ENCODE assay signal across 22 cellular contexts in genomic region chr12:66438601-66439000, GRCh38.
DNase-seq lines count a peak whose midpoint lies in the region; ATAC-seq, FAIRE-seq and TF ChIP-seq lines count a peak whose summit lies in the region.
"Had no signal": no experiment of that assay in that cellular context is flagged by ENCODE, and none has a peak within 500 bp of the region (broad histone marks: within the 10 kb centered on the region; RNA-seq: fewer than 3 reads in every experiment).

No MANE protein-coding gene starts in this region.

- ATAC-seq in HG02852 (IDR thresholded peaks at IDR 0.05; ENCODE audit: unreplicated experiment), result no peak
- ATAC-seq: activated CD8-positive, alpha-beta memory T cell treated with anti-CD3 and anti-CD28 coated beads, Interleukin-2, amount 10 ng/mL, durations not matched to agents 7 days and 5 days; lower lobe of right lung; natural killer cell had no signal

- no peak overlapping the region for H3K9ac ChIP-seq in astrocyte (ENCODE audit: low read length)

- no peak overlapping the region for H3K27ac ChIP-seq in astrocyte (ENCODE audit: low read depth, low read length)
- H3K27ac ChIP-seq: C4-2B, lower lobe of right lung had no signal

- no peak for FAIRE-seq in HTR-8/SVneo (lab: Jason Lieb, UNC)
- no peak for FAIRE-seq in astrocyte (lab: Jason Lieb, UNC)
- FAIRE-seq: A204.1, colon, H54 had no signal

- H2AFZ ChIP-seq in astrocyte (ENCODE audit: low read depth, low read length), result no peak overlapping the region

- H3K4me3 Mint-ChIP-seq in astrocyte (ENCODE audit: unreplicated experiment), result no peak overlapping the region
- H3K4me3 Mint-ChIP-seq: activated CD8-positive, alpha-beta memory T cell treated with anti-CD3 and anti-CD28 coated beads, Interleukin-2, amount 10 ng/mL, durations not matched to agents 7 days and 5 days; natural killer cell; stimulated activated naive CD8-positive, alpha-beta T cell treated with anti-CD3 and anti-CD28 coated beads, Interleukin-15, Interleukin-2, amounts not matched to agents 100 ng/mL and 50 ng/mL, for 24 hours; T-helper 2 cell treated with Interferon-gamma antibody and Interleukin-4, amounts not matched to agents 5 μg/mL and 100 μg/mL, for 36 hours had no signal

- no peaks in the 10 kb centered on the region for H3K9me3 Mint-ChIP-seq in astrocyte (ENCODE audit: unreplicated experiment)
- H3K9me3 Mint-ChIP-seq: natural killer cell; stimulated activated naive CD8-positive, alpha-beta T cell treated with anti-CD3 and anti-CD28 coated beads, Interleukin-15, Interleukin-2, amounts not matched to agents 100 ng/mL and 50 ng/mL, for 24 hours; T-helper 2 cell treated with Interferon-gamma antibody and Interleukin-4, amounts not matched to agents 5 μg/mL and 100 μg/mL, for 36 hours had no signal

- peaks cover 7% of the 10 kb centered on the region for H3K4me1 Mint-ChIP-seq in astrocyte (ENCODE audit: low read depth, unreplicated experiment)
- H3K4me1 Mint-ChIP-seq: activated CD8-positive, alpha-beta memory T cell treated with anti-CD3 and anti-CD28 coated beads, Interleukin-2, amount 10 ng/mL, durations not matched to agents 7 days and 5 days; natural killer cell had no signal

- TF ChIP-seq CTCF in AG10803 (conservative IDR thresholded peaks at IDR 0.05; ENCODE audit: low read length) (no peak), astrocyte (IDR thresholded peaks at IDR 0.05; ENCODE audit: insufficient read depth, low read depth, low read length) (no peak), foreskin fibroblast (IDR thresholded peaks at IDR 0.05; ENCODE audit: low read depth, low read length) (no peak)

- no peaks in the 10 kb centered on the region for H3K9me3 ChIP-seq in astrocyte (ENCODE audit: insufficient read depth, low read depth, low read length)
- H3K9me3 ChIP-seq: lower lobe of right lung had no signal

- H3K27me3 ChIP-seq in astrocyte (ENCODE audit: insufficient read depth, low read length), result no peaks in the 10 kb centered on the region

- H4K20me1 ChIP-seq in astrocyte (ENCODE audit: insufficient read depth, low read length), result no peaks in the 10 kb centered on the region

- H3K36me3 ChIP-seq in astrocyte (ENCODE audit: insufficient read depth, low read length), result no peaks in the 10 kb centered on the region
- H3K36me3 ChIP-seq: lower lobe of right lung had no signal

- no peaks in the 10 kb centered on the region for H3K36me3 Mint-ChIP-seq in astrocyte (ENCODE audit: low read depth, unreplicated experiment)
- H3K36me3 Mint-ChIP-seq: activated CD8-positive, alpha-beta memory T cell treated with anti-CD3 and anti-CD28 coated beads, Interleukin-2, amount 10 ng/mL, durations not matched to agents 7 days and 5 days; natural killer cell had no signal

- DNase-seq in AG10803 (ENCODE audit: low read depth) (peak; percentile 13), HTR-8/SVneo (ENCODE audit: insufficient read length, low spot score) (peak; percentile 6), astrocyte (ENCODE audit: low read depth) (peak; percentile 21), foreskin fibroblast (peak; percentile 9 to 38), cerebellar cortex (ENCODE audit: low spot score) (no peak), NCI-H2081 treated with DMSO at 0.1 percent for 48 hours (lab: John Stamatoyannopoulos, UW) (no peak)
- DNase-seq in stimulated activated naive CD4-positive, alpha-beta T cell treated with Interleukin-2 at 50 U/mL for 16 hours (lab: John Stamatoyannopoulos, UW), result no peak
- DNase-seq: activated CD4-positive, alpha-beta T cell treated with anti-CD3 and anti-CD28 coated beads for 1 hour; activated CD8-positive, alpha-beta memory T cell treated with anti-CD3 and anti-CD28 coated beads, Interleukin-2, amount 10 ng/mL, durations not matched to agents 7 days and 5 days; amniotic stem cell; DMS 273 treated with DMSO at 0.1 percent for 48 hours; lower lobe of right lung; natural killer cell; NCI-H1930; NCI-H510A treated with DMSO at 0.1 percent for 48 hours had no signal

- no peak overlapping the region for H3K4me3 ChIP-seq in AG10803 (ENCODE audit: low read length)
- H3K4me3 ChIP-seq in astrocyte (ENCODE audit: insufficient read depth, low read depth, low read length), result no peak overlapping the region
- H3K4me3 ChIP-seq in foreskin fibroblast (ENCODE audit: low read depth in 1 of 2, low read length in 2 of 2), result no peak overlapping the region
- H3K4me3 ChIP-seq: lower lobe of right lung had no signal

- no peaks in the 10 kb centered on the region for H3K27me3 Mint-ChIP-seq in astrocyte (ENCODE audit: low read depth, unreplicated experiment)
- H3K27me3 Mint-ChIP-seq: activated CD8-positive, alpha-beta memory T cell treated with anti-CD3 and anti-CD28 coated beads, Interleukin-2, amount 10 ng/mL, durations not matched to agents 7 days and 5 days; stimulated activated naive CD8-positive, alpha-beta T cell treated with anti-CD3 and anti-CD28 coated beads, Interleukin-15, Interleukin-2, amounts not matched to agents 100 ng/mL and 50 ng/mL, for 24 hours had no signal

- no peak overlapping the region for H3K27ac Mint-ChIP-seq in astrocyte (ENCODE audit: unreplicated experiment)
- H3K27ac Mint-ChIP-seq: activated CD8-positive, alpha-beta memory T cell treated with anti-CD3 and anti-CD28 coated beads, Interleukin-2, amount 10 ng/mL, durations not matched to agents 7 days and 5 days; natural killer cell; stimulated activated naive CD8-positive, alpha-beta T cell treated with anti-CD3 and anti-CD28 coated beads, Interleukin-15, Interleukin-2, amounts not matched to agents 100 ng/mL and 50 ng/mL, for 24 hours; T-helper 2 cell treated with Interferon-gamma antibody and Interleukin-4, amounts not matched to agents 5 μg/mL and 100 μg/mL, for 36 hours had no signal

- no peak overlapping the region for H3K4me2 ChIP-seq in astrocyte (ENCODE audit: low read length)

- no peaks in the 10 kb centered on the region for H3K79me2 ChIP-seq in astrocyte (ENCODE audit: insufficient read depth, low read length)

- no peaks in the 10 kb centered on the region for H3K4me1 ChIP-seq in astrocyte (ENCODE audit: insufficient read depth, low read length)
- H3K4me1 ChIP-seq: lower lobe of right lung had no signal

Comparison
In these comparisons a context has a peak if more than half of its experiments do, and no peak if none do; other contexts are left out.
1. DNase-seq: peak in AG10803 (single experiment), HTR-8/SVneo (single experiment), astrocyte (single experiment) and foreskin fibroblast (2 of 2); none in cerebellar cortex (single experiment), NCI-H2081 treated with DMSO at 0.1 percent for 48 hours (single experiment) and stimulated activated naive CD4-positive, alpha-beta T cell treated with Interleukin-2 at 50 U/mL for 16 hours (single experiment).